ENCODE assay signal across 5 cellular contexts in genomic region chr11:57476223-57476882, GRCh38. TPM values are rescaled to one million over a fixed set of nuclear protein-coding genes. Genes with fewer than 3 reads are reported as not detected.
DNase-seq lines count a peak whose midpoint lies in the region; ATAC-seq and TF ChIP-seq lines count a peak whose summit lies in the region.

No MANE protein-coding gene starts in this region.

- peaks cover 0 to 62% (median 0%) of the 10 kb centered on the region in 4 donors for H3K27me3 ChIP-seq in esophagus squamous epithelium

- H4K20me1 ChIP-seq in OCI-LY7 (ENCODE audit: insufficient read depth, low read length) = no peaks in the 10 kb centered on the region

- CTCF ChIA-PET in OCI-LY7 (lab: Charles Lee; ENCODE audit: unreplicated experiment) = interaction anchor here (1.2 kb wide), 1 partner anchor 35 kb away, joined by 3 read pairs; no protein-coding TSS in a partner anchor

- H2AFZ ChIP-seq in OCI-LY7 (ENCODE audit: low read length) = no peak overlapping the region

- no peaks in the 10 kb centered on the region for H3K79me2 ChIP-seq in OCI-LY7 (ENCODE audit: insufficient read depth, low read depth, low read length)

- DNase-seq in OCI-LY7 (ENCODE audit: low spot score) (no peak), esophagus squamous epithelium (lab: John Stamatoyannopoulos, UW) (no peak), ACHN (no peak)
- peak; percentile 19 for DNase-seq in stimulated activated CD4-positive, alpha-beta T cell treated with anti-CD3 and anti-CD28 coated beads, Interleukin-2, amount 100 ng/mL, for 4 hours (ENCODE audit: low read depth)

- H3K4me3 ChIP-seq in OCI-LY7 (ENCODE audit: low read depth, low read length, poor library complexity, severe bottlenecking) (no peak overlapping the region), esophagus squamous epithelium (peak overlapping the region; percentile 36 to 64 (median 48))

- intact Hi-C loops in OCI-LY7 (cut with micrococcal nuclease; ENCODE audit: unreplicated experiment) = no loop called here
- intact Hi-C loops in esophagus squamous epithelium (cut with DNase I) = loop anchor here (10.0 kb wide), 1 partner anchor 132 kb away; no protein-coding TSS in a partner anchor

- in situ Hi-C loops in ACHN (cut with HindIII; ENCODE audit: low pct_ligation_motif_present, low pct_unique_long_range_greater_than_20kb, low sequenced_read_pairs) = no loop called here

- H3K9me3 ChIP-seq in OCI-LY7 (ENCODE audit: low read length) = no peaks in the 10 kb centered on the region
- no peaks in the 10 kb centered on the region for H3K9me3 ChIP-seq in esophagus squamous epithelium

- no peak for TF ChIP-seq CTCF in OCI-LY7 (conservative IDR thresholded peaks at IDR 0.05; ENCODE audit: low read length)
- no peak for TF ChIP-seq CTCF in esophagus squamous epithelium (IDR thresholded peaks at IDR 0.05)

- BruUV-seq in OCI-LY7 (replicated peaks; lab: Mats Ljungman, UMichigan) = no TSS peak

- H3K36me3 ChIP-seq in OCI-LY7 (ENCODE audit: insufficient read depth, low read length) (no peaks in the 10 kb centered on the region), esophagus squamous epithelium (no peaks in the 10 kb centered on the region)

- peak; percentile 30 for ATAC-seq in GM21528 (IDR thresholded peaks at IDR 0.05; ENCODE audit: low FRiP score, unreplicated experiment)

- WGBS in esophagus squamous epithelium, 2 donors = 0 to 3% methylated on average over 2 to 11 of the region's 82 CpGs

- POLR2A ChIA-PET in OCI-LY7 (lab: Charles Lee) = no interaction called here

- TF ChIP-seq POLR2A in esophagus squamous epithelium (IDR thresholded peaks at IDR 0.05) = no peak

- H3K4me1 ChIP-seq in OCI-LY7 (ENCODE audit: insufficient read depth, low read length, poor library complexity, severe bottlenecking) = peaks cover 33% of the 10 kb centered on the region
- H3K4me1 ChIP-seq in esophagus squamous epithelium = peaks cover 16 to 43% (median 19%) of the 10 kb centered on the region in 3 donors

- no peak overlapping the region for H3K27ac ChIP-seq in OCI-LY7 (ENCODE audit: low read depth, low read length, poor library complexity, severe bottlenecking)
- H3K27ac ChIP-seq in esophagus squamous epithelium = peak overlapping the region in 3 of 4 donors; percentile 2 to 21 (median 9)

- H3K9me2 ChIP-seq in OCI-LY7 (ENCODE audit: insufficient read depth, low read length) = no peaks in the 10 kb centered on the region

- H3K4me2 ChIP-seq in OCI-LY7 (ENCODE audit: low read length) = peak overlapping the region; percentile 27

RNA-seq across cellular contexts. Expression of gene RTN4RL2, which starts 16.0 kb away (rescaled TPM):
- total RNA-seq in OCI-LY7 (2014; rRNA removed; shearing (Covaris generic)) = 0.25 and 0.41 TPM in 2 replicates
- total RNA-seq in OCI-LY7 (2022) = 2.3 and 4.2 TPM in 2 replicates
- 1 to 10 TPM in 2 of 4 donors, under 1 TPM in 2; 0.66 to 1.1 (median 0.90) TPM for total RNA-seq in esophagus squamous epithelium

RNA-seq across cellular contexts. Expression of gene SLC43A1, which starts 39.1 kb away (rescaled TPM):
- 47.1 and 61.1 TPM in 2 replicates for total RNA-seq in OCI-LY7 (2014; rRNA removed; shearing (Covaris generic))
- total RNA-seq in OCI-LY7 (2022) = 78.6 and 87.0 TPM in 2 replicates
- 10 to 100 TPM in 1 of 4 donors, 1 to 10 TPM in 3; 1.8 to 11.4 (median 4.1) TPM for total RNA-seq in esophagus squamous epithelium

RNA-seq across cellular contexts. Expression of gene SLC43A3, which starts 49.4 kb away (rescaled TPM):
- total RNA-seq in OCI-LY7 (2014; rRNA removed; shearing (Covaris generic)) = 38.4 and 41.3 TPM in 2 replicates
- total RNA-seq in OCI-LY7 (2022) (55.5 and 62.1 TPM in 2 replicates), esophagus squamous epithelium (10 to 100 TPM; 54.1 to 90.9 (median 75.6) TPM)

RNA-seq across cellular contexts. Expression of gene TIMM10, which starts 54.2 kb away (rescaled TPM):
- 163 and 195 TPM in 2 replicates for total RNA-seq in OCI-LY7 (2014; rRNA removed; shearing (Covaris generic))
- total RNA-seq in OCI-LY7 (2022) (204 and 258 TPM in 2 replicates), esophagus squamous epithelium (10 to 100 TPM; 33.0 to 47.3 (median 38.7) TPM)
